In genomic region chr1:89195476-89195875, GRCh38 we compare ENCODE assay signal across 1 cellular context.
TF ChIP-seq lines count a peak whose summit lies in the region.

No MANE protein-coding gene starts in this region.

TF ChIP-seq in H1, 55 proteins besides CTCF, POLR2A, EP300 and RAD21:
- no peak for TF ChIP-seq RFX5 (IDR thresholded peaks at IDR 0.05; ENCODE audit: borderline replicate concordance, low read depth, low read length)
- TF ChIP-seq POU5F1 (IDR thresholded peaks at IDR 0.05; ENCODE audit: low read depth, low read length), result no peak
- no peak for TF ChIP-seq RBBP5 (IDR thresholded peaks at IDR 0.05; ENCODE audit: borderline replicate concordance, low read depth, low read length)
- no peak for TF ChIP-seq ASH2L (IDR thresholded peaks at IDR 0.05; ENCODE audit: low read length)
- no peak for TF ChIP-seq ZNF274 (IDR thresholded peaks at IDR 0.05; ENCODE audit: borderline replicate concordance, extremely low read depth, low read length)
- no peak for TF ChIP-seq KDM5A (IDR thresholded peaks at IDR 0.05; ENCODE audit: low read length)
- TF ChIP-seq TBP (IDR thresholded peaks at IDR 0.05; ENCODE audit: low read depth, low read length), result no peak
- TF ChIP-seq JUND (IDR thresholded peaks at IDR 0.05; ENCODE audit: low read length), result no peak
- TF ChIP-seq SP2 (IDR thresholded peaks at IDR 0.05; ENCODE audit: low read length), result no peak
- no peak for TF ChIP-seq BRCA1 (IDR thresholded peaks at IDR 0.05; ENCODE audit: low read depth, low read length)
- TF ChIP-seq, protein P1, sequence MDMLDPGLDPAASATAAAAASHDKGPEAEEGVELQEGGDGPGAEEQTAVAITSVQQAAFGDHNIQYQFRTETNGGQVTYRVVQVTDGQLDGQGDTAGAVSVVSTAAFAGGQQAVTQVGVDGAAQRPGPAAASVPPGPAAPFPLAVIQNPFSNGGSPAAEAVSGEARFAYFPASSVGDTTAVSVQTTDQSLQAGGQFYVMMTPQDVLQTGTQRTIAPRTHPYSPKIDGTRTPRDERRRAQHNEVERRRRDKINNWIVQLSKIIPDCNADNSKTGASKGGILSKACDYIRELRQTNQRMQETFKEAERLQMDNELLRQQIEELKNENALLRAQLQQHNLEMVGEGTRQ (IDR thresholded peaks at IDR 0.05; ENCODE audit: low read length), result no peak
- TF ChIP-seq, protein P2, sequence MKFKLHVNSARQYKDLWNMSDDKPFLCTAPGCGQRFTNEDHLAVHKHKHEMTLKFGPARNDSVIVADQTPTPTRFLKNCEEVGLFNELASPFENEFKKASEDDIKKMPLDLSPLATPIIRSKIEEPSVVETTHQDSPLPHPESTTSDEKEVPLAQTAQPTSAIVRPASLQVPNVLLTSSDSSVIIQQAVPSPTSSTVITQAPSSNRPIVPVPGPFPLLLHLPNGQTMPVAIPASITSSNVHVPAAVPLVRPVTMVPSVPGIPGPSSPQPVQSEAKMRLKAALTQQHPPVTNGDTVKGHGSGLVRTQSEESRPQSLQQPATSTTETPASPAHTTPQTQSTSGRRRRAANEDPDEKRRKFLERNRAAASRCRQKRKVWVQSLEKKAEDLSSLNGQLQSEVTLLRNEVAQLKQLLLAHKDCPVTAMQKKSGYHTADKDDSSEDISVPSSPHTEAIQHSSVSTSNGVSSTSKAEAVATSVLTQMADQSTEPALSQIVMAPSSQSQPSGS (IDR thresholded peaks at IDR 0.05; ENCODE audit: low read length), result no peak
- no peak for TF ChIP-seq CTBP2 (IDR thresholded peaks at IDR 0.05; ENCODE audit: borderline replicate concordance, insufficient read depth, insufficient read length, low read length)
- TF ChIP-seq TAF1 (IDR thresholded peaks at IDR 0.05; ENCODE audit: low read depth, low read length), result no peak
- no peak for TF ChIP-seq POLR2AphosphoS5 (IDR thresholded peaks at IDR 0.05; ENCODE audit: low read depth, low read length)
- no peak for TF ChIP-seq RNF2 (IDR thresholded peaks at IDR 0.05; ENCODE audit: borderline replicate concordance, low read depth, low read length, missing control alignments, poor library complexity, severe bottlenecking)
- no peak for TF ChIP-seq SP1 (IDR thresholded peaks at IDR 0.05; ENCODE audit: low read depth, low read length)
- TF ChIP-seq TEAD4 (IDR thresholded peaks at IDR 0.05; ENCODE audit: low read depth, low read length), result no peak
- TF ChIP-seq FOSL1 (IDR thresholded peaks at IDR 0.05; ENCODE audit: insufficient read depth, low read depth, low read length), result no peak
- no peak for TF ChIP-seq NANOG (IDR thresholded peaks at IDR 0.05; ENCODE audit: insufficient read depth, low read depth, low read length, poor library complexity, severe bottlenecking)
